12 cellular contexts compared by ENCODE assay signal in genomic region chr2:179336782-179337534, GRCh38.
DNase-seq lines count a peak whose midpoint lies in the region; TF ChIP-seq lines count a peak whose summit lies in the region.
"Had no signal": no experiment of that assay in that cellular context is flagged by ENCODE, and none has a peak within 500 bp of the region (broad histone marks: within the 10 kb centered on the region; RNA-seq: fewer than 3 reads in every experiment).

No MANE protein-coding gene starts in this region.

- H3K9me3 Mint-ChIP-seq in mesothelial cell of epicardium, result no peaks in the 10 kb centered on the region
- H3K9me3 Mint-ChIP-seq in CD14-positive monocyte, result no peaks in the 10 kb centered on the region
- H3K9me3 Mint-ChIP-seq in activated T-helper 2 cell treated with anti-CD3 and anti-CD28 coated beads, Interferon-gamma antibody, Interleukin-2, Interleukin-4, amounts not matched to agents 10 μg/mL and 5 μg/mL and 100 μg/mL, durations not matched to agents 14 hours and 24 hours and 36 hours, result no peaks in the 10 kb centered on the region

- intact Hi-C loops in CD14-positive monocyte (cut with micrococcal nuclease), result loop anchor here in 1 of 2 donors (10.0 kb wide), 1 partner anchor 112 kb away; no protein-coding TSS in a partner anchor
- intact Hi-C loops in activated T-helper 2 cell treated with anti-CD3 and anti-CD28 coated beads, Interferon-gamma antibody, Interleukin-2, Interleukin-4, amounts not matched to agents 10 μg/mL and 5 μg/mL and 100 μg/mL, durations not matched to agents 14 hours and 24 hours and 36 hours (cut with micrococcal nuclease), result no loop called here

- H3K4me1 Mint-ChIP-seq in mesothelial cell of epicardium, result peaks cover 58% of the 10 kb centered on the region
- H3K4me1 Mint-ChIP-seq in CD14-positive monocyte, result peaks cover 20% of the 10 kb centered on the region
- no peaks in the 10 kb centered on the region for H3K4me1 Mint-ChIP-seq in activated T-helper 2 cell treated with anti-CD3 and anti-CD28 coated beads, Interferon-gamma antibody, Interleukin-2, Interleukin-4, amounts not matched to agents 10 μg/mL and 5 μg/mL and 100 μg/mL, durations not matched to agents 14 hours and 24 hours and 36 hours (ENCODE audit: low read depth)

- peak; percentile 11 for DNase-seq in AG08396 (ENCODE audit: low spot score)
- DNase-seq in HFF-Myc (ENCODE audit: extremely low read depth, low read depth), result peak; percentile 65
- peak; percentile 41 to 50 for DNase-seq in cardiac fibroblast (ENCODE audit: low read depth in 2 of 2)
- DNase-seq in mesothelial cell of epicardium (ENCODE audit: low spot score in 2 of 2, unreplicated experiment in 2 of 2), result no peak
- DNase-seq in NCI-H128 (lab: John Stamatoyannopoulos, UW; ENCODE audit: unreplicated experiment), result no peak
- no peak for DNase-seq in CD14-positive monocyte (ENCODE audit: low spot score)
- DNase-seq in activated T-helper 2 cell treated with anti-CD3 and anti-CD28 coated beads, Interferon-gamma antibody, Interleukin-2, Interleukin-4, amounts not matched to agents 10 μg/mL and 5 μg/mL and 100 μg/mL, durations not matched to agents 14 hours and 24 hours and 36 hours (ENCODE audit: low spot score), result no peak
- no peak for DNase-seq in activated CD4-positive, alpha-beta T cell treated with anti-CD3 and anti-CD28 coated beads, Interleukin-2, amount 50 U/mL, for 4 hours
- DNase-seq: activated naive CD4-positive, alpha-beta T cell treated with Interleukin-2 at 50 U/mL for 16 hours; effector CD4-positive, alpha-beta T cell; NCI-H2081; SHP77 treated with DMSO at 0.1 percent for 48 hours had no signal

- no peak overlapping the region for H3K4me3 ChIP-seq in HFF-Myc (replicated peaks; ENCODE audit: low read depth, low read length)
- no peak overlapping the region for H3K4me3 ChIP-seq in cardiac fibroblast (replicated peaks in 1 of 2; ENCODE audit: low read depth in 2 of 2, low read length in 2 of 2)

- no peak overlapping the region for H3K4me3 Mint-ChIP-seq in mesothelial cell of epicardium
- H3K4me3 Mint-ChIP-seq in CD14-positive monocyte, result no peak overlapping the region
- H3K4me3 Mint-ChIP-seq in activated T-helper 2 cell treated with anti-CD3 and anti-CD28 coated beads, Interferon-gamma antibody, Interleukin-2, Interleukin-4, amounts not matched to agents 10 μg/mL and 5 μg/mL and 100 μg/mL, durations not matched to agents 14 hours and 24 hours and 36 hours (ENCODE audit: low read depth), result no peak overlapping the region

- H3K27me3 Mint-ChIP-seq in mesothelial cell of epicardium (ENCODE audit: low read depth) (no peaks in the 10 kb centered on the region), CD14-positive monocyte (ENCODE audit: low read depth in 3 of 3) (peaks cover 0 to 2% (median 0%) of the 10 kb centered on the region in 3 donors)
- peaks cover 11% of the 10 kb centered on the region for H3K27me3 Mint-ChIP-seq in activated T-helper 2 cell treated with anti-CD3 and anti-CD28 coated beads, Interferon-gamma antibody, Interleukin-2, Interleukin-4, amounts not matched to agents 10 μg/mL and 5 μg/mL and 100 μg/mL, durations not matched to agents 14 hours and 24 hours and 36 hours (ENCODE audit: low read depth)

- H3K36me3 Mint-ChIP-seq in mesothelial cell of epicardium, result no peaks in the 10 kb centered on the region
- no peaks in the 10 kb centered on the region for H3K36me3 Mint-ChIP-seq in CD14-positive monocyte
- H3K36me3 Mint-ChIP-seq in activated T-helper 2 cell treated with anti-CD3 and anti-CD28 coated beads, Interferon-gamma antibody, Interleukin-2, Interleukin-4, amounts not matched to agents 10 μg/mL and 5 μg/mL and 100 μg/mL, durations not matched to agents 14 hours and 24 hours and 36 hours (ENCODE audit: low read depth), result no peaks in the 10 kb centered on the region

- peak overlapping the region; percentile 31 for H3K27ac Mint-ChIP-seq in mesothelial cell of epicardium
- H3K27ac Mint-ChIP-seq in CD14-positive monocyte, result no peak overlapping the region
- H3K27ac Mint-ChIP-seq in activated T-helper 2 cell treated with anti-CD3 and anti-CD28 coated beads, Interferon-gamma antibody, Interleukin-2, Interleukin-4, amounts not matched to agents 10 μg/mL and 5 μg/mL and 100 μg/mL, durations not matched to agents 14 hours and 24 hours and 36 hours, result no peak overlapping the region

- TF ChIP-seq CTCF in HFF-Myc (IDR thresholded peaks at IDR 0.05; ENCODE audit: low read depth, low read length, missing control alignments), result no peak
- TF ChIP-seq CTCF in cardiac fibroblast (IDR thresholded peaks at IDR 0.05; ENCODE audit: low read depth, low read length), result no peak
- no peak for TF ChIP-seq CTCF in mesothelial cell of epicardium (IDR thresholded peaks at IDR 0.05; ENCODE audit: unreplicated experiment)
- no peak for TF ChIP-seq CTCF in CD14-positive monocyte (IDR thresholded peaks at IDR 0.05)

Comparison
In these comparisons a context has a peak if more than half of its experiments do, and no peak if none do; other contexts are left out.
1. DNase-seq: peak in AG08396 (single experiment), HFF-Myc (single experiment) and cardiac fibroblast (2 of 2); none in mesothelial cell of epicardium (0 of 2), NCI-H128 (single experiment), CD14-positive monocyte (single experiment), activated T-helper 2 cell treated with anti-CD3 and anti-CD28 coated beads, Interferon-gamma antibody, Interleukin-2, Interleukin-4, amounts not matched to agents 10 μg/mL and 5 μg/mL and 100 μg/mL, durations not matched to agents 14 hours and 24 hours and 36 hours (single experiment) and activated CD4-positive, alpha-beta T cell treated with anti-CD3 and anti-CD28 coated beads, Interleukin-2, amount 50 U/mL, for 4 hours (0 of 2).